Comparison of ENCODE assay signal across 18 cellular contexts in genomic region chr3:13782501-13782900, GRCh38.
A peak's percentile ranks its signal among the peaks of the same experiment; 100 is the strongest.
DNase-seq lines count a peak whose midpoint lies in the region; ATAC-seq and TF ChIP-seq lines count a peak whose summit lies in the region.
"Had no signal": no experiment of that assay in that cellular context is flagged by ENCODE, and none has a peak within 500 bp of the region (broad histone marks: within the 10 kb centered on the region; RNA-seq: fewer than 3 reads in every experiment).

No MANE protein-coding gene starts in this region.

- peak in 2 of 3 donors; percentile 24 to 60 for DNase-seq in right cardiac atrium
- no peak for DNase-seq in right atrium auricular region (ENCODE audit: low spot score)
- peak in 5 of 10 donors; percentile 33 to 71 (median 43) for DNase-seq in dorsolateral prefrontal cortex
- DNase-seq in neural progenitor cell (ENCODE audit: low spot score) = no peak
- no peak for DNase-seq in NCI-H1092 (lab: John Stamatoyannopoulos, UW)
- DNase-seq in activated CD4-positive, CD25-positive, alpha-beta regulatory T cell treated with anti-CD3 and anti-CD28 coated beads, Interleukin-2, amount 50 U/mL, for 72 hours = no peak
- DNase-seq in NCI-H526 (lab: John Stamatoyannopoulos, UW) = no peak
- DNase-seq: activated CD4-positive, alpha-beta memory T cell treated with anti-CD3 and anti-CD28 coated beads, Interleukin-2, amount 10 ng/mL, durations not matched to agents 7 days and 5 days; activated T-cell treated with anti-CD3 and anti-CD28 coated beads for 4 hours; effector memory CD8-positive, alpha-beta T cell; Kasumi-1; NCI-H1092 treated with DMSO at 0.1 percent for 48 hours; NCI-H526 treated with DMSO at 0.1 percent for 48 hours; OCI-M1; testis had no signal

- peak overlapping the region; percentile 14 for H3K4me3 Mint-ChIP-seq in neural progenitor cell
- H3K4me3 Mint-ChIP-seq: activated CD4-positive, alpha-beta memory T cell treated with anti-CD3 and anti-CD28 coated beads, Interleukin-2, amount 10 ng/mL, durations not matched to agents 7 days and 5 days; effector memory CD8-positive, alpha-beta T cell had no signal

- peak; percentile 37 to 81 for ATAC-seq in right cardiac atrium
- ATAC-seq: effector memory CD8-positive, alpha-beta T cell; sciatic nerve had no signal

- H3K9me3 ChIP-seq in right cardiac atrium (ENCODE audit: control insufficient read depth, low read length) (no peaks in the 10 kb centered on the region), right atrium auricular region (no peaks in the 10 kb centered on the region), neural progenitor cell (ENCODE audit: low read depth) (no peaks in the 10 kb centered on the region)
- H3K9me3 ChIP-seq: SJSA1, testis had no signal

- TF ChIP-seq CTCF in right atrium auricular region (IDR thresholded peaks at IDR 0.05) = no peak
- TF ChIP-seq CTCF in dorsolateral prefrontal cortex (IDR thresholded peaks at IDR 0.05 in 54 of 56, conservative IDR thresholded peaks at IDR 0.05 in 2 of 56; ENCODE audit: low read depth in 1 of 56, partially characterized antibody in 56 of 56) = no peak
- TF ChIP-seq CTCF in neural progenitor cell (IDR thresholded peaks at IDR 0.05) = no peak

- no peaks in the 10 kb centered on the region for H3K4me1 ChIP-seq in right cardiac atrium (ENCODE audit: control insufficient read depth, insufficient read depth, low read length)
- no peaks in the 10 kb centered on the region for H3K4me1 ChIP-seq in right atrium auricular region
- H3K4me1 ChIP-seq in neural progenitor cell = peaks cover 35% of the 10 kb centered on the region
- H3K4me1 ChIP-seq: SJSA1, testis had no signal

- H3K27me3 ChIP-seq in right cardiac atrium (ENCODE audit: control insufficient read depth, insufficient read depth) = no peaks in the 10 kb centered on the region
- no peaks in the 10 kb centered on the region for H3K27me3 ChIP-seq in right atrium auricular region
- H3K27me3 ChIP-seq in dorsolateral prefrontal cortex = peaks cover 0 to 3% (median 0%) of the 10 kb centered on the region in 45 donors
- H3K27me3 ChIP-seq in neural progenitor cell = no peaks in the 10 kb centered on the region
- H3K27me3 ChIP-seq: testis had no signal

- H3K4me3 ChIP-seq in right cardiac atrium (ENCODE audit: low read length) (no peak overlapping the region), right atrium auricular region (no peak overlapping the region), dorsolateral prefrontal cortex (peak overlapping the region in 11 of 59 donors; percentile 5 to 31 (median 16)), neural progenitor cell (no peak overlapping the region)
- H3K4me3 ChIP-seq: SJSA1, testis had no signal

- no peak overlapping the region for H3K9ac ChIP-seq in neural progenitor cell

- peaks cover 10% of the 10 kb centered on the region for H4K20me1 ChIP-seq in neural progenitor cell (ENCODE audit: low read depth)

- peaks cover 63% of the 10 kb centered on the region for H3K4me1 Mint-ChIP-seq in neural progenitor cell
- H3K4me1 Mint-ChIP-seq: activated CD4-positive, alpha-beta memory T cell treated with anti-CD3 and anti-CD28 coated beads, Interleukin-2, amount 10 ng/mL, durations not matched to agents 7 days and 5 days had no signal

- H3K27me3 Mint-ChIP-seq in neural progenitor cell (ENCODE audit: insufficient read depth, low read depth) = peaks cover 2% of the 10 kb centered on the region

- no peak overlapping the region for H3K4me2 ChIP-seq in neural progenitor cell

- peaks cover 14% of the 10 kb centered on the region for H3F3A ChIP-seq in neural progenitor cell (ENCODE audit: low read depth)

- peaks cover 2% of the 10 kb centered on the region for H3K9me3 Mint-ChIP-seq in neural progenitor cell
- H3K9me3 Mint-ChIP-seq: activated CD4-positive, alpha-beta memory T cell treated with anti-CD3 and anti-CD28 coated beads, Interleukin-2, amount 10 ng/mL, durations not matched to agents 7 days and 5 days; effector memory CD8-positive, alpha-beta T cell had no signal

- H3K36me3 Mint-ChIP-seq in neural progenitor cell = no peaks in the 10 kb centered on the region

- H3K36me3 ChIP-seq in right atrium auricular region (no peaks in the 10 kb centered on the region), neural progenitor cell (no peaks in the 10 kb centered on the region)
- H3K36me3 ChIP-seq: SJSA1 had no signal

- intact Hi-C loops in right cardiac atrium (cut with DNase I) (no loop called here), dorsolateral prefrontal cortex (cut with DNase I) (loop anchor here in 1 of 2 donors (2.0 kb wide), 1 partner anchor 96 kb away; no protein-coding TSS in a partner anchor)

- H3K27ac Mint-ChIP-seq in neural progenitor cell = peak overlapping the region; percentile 79
- H3K27ac Mint-ChIP-seq: activated CD4-positive, alpha-beta memory T cell treated with anti-CD3 and anti-CD28 coated beads, Interleukin-2, amount 10 ng/mL, durations not matched to agents 7 days and 5 days; effector memory CD8-positive, alpha-beta T cell had no signal

- H3K79me2 ChIP-seq in neural progenitor cell (ENCODE audit: low read depth) = no peaks in the 10 kb centered on the region

- no peak overlapping the region for H2AFZ ChIP-seq in neural progenitor cell (replicated peaks)

- 23% methylated on average over 11 of the region's 11 CpGs for WGBS in right cardiac atrium

- H3K27ac ChIP-seq in right cardiac atrium (ENCODE audit: low read length) (no peak overlapping the region), right atrium auricular region (no peak overlapping the region), dorsolateral prefrontal cortex (peak overlapping the region in 48 of 59 donors; percentile 3 to 83 (median 56)), neural progenitor cell (no peak overlapping the region)
- H3K27ac ChIP-seq: C4-2B, SJSA1, testis had no signal

Comparison
In these comparisons a context has a peak if more than half of its experiments do, and no peak if none do; other contexts are left out.
1. DNase-seq: peak in right cardiac atrium (2 of 3); none in right atrium auricular region (single experiment), neural progenitor cell (single experiment), NCI-H1092 (single experiment), activated CD4-positive, CD25-positive, alpha-beta regulatory T cell treated with anti-CD3 and anti-CD28 coated beads, Interleukin-2, amount 50 U/mL, for 72 hours (single experiment) and NCI-H526 (0 of 2).
2. H3K27ac ChIP-seq: peak in dorsolateral prefrontal cortex (48 of 59); none in right cardiac atrium (single experiment), right atrium auricular region (0 of 2) and neural progenitor cell (single experiment).